Comparison of ENCODE assay signal across 8 cellular contexts in genomic region chr11:118145285-118146227, GRCh38. TPM values are rescaled to one million over a fixed set of nuclear protein-coding genes. Genes with fewer than 3 reads are reported as not detected.
A peak's percentile ranks its signal among the peaks of the same experiment; 100 is the strongest.
DNase-seq lines count a peak whose midpoint lies in the region; ATAC-seq and TF ChIP-seq lines count a peak whose summit lies in the region.

No MANE protein-coding gene starts in this region.

- peak; percentile 69 for ATAC-seq in GM18861 (IDR thresholded peaks at IDR 0.05; ENCODE audit: unreplicated experiment)
- ATAC-seq in HG03196 (IDR thresholded peaks at IDR 0.05; ENCODE audit: unreplicated experiment), result peak; percentile 74

- H3K4me1 Mint-ChIP-seq in dendritic cell treated with granulocyte-macrophage colony-stimulating factor and Interleukin-4, amounts not matched to agents 40 ng/mL and 50 ng/mL, for 4 days (ENCODE audit: low read depth), result peaks cover 47% of the 10 kb centered on the region

- TF ChIP-seq RAD21 in liver (IDR thresholded peaks at IDR 0.05), result peak; percentile 98 to 99

- no TSS peak for BruUV-seq in A673 (replicated peaks; lab: Mats Ljungman, UMichigan)

- H3K4me1 ChIP-seq in A673 (ENCODE audit: insufficient read depth, low read length, poor library complexity, severe bottlenecking) (peaks cover 47% of the 10 kb centered on the region), liver (ENCODE audit: control insufficient read depth in 4 of 4, insufficient read depth in 4 of 4, low read length in 3 of 4) (peaks cover 0 to 11% (median 1%) of the 10 kb centered on the region in 4 donors)

- peak overlapping the region; percentile 43 for H3K27ac Mint-ChIP-seq in dendritic cell treated with granulocyte-macrophage colony-stimulating factor and Interleukin-4, amounts not matched to agents 40 ng/mL and 50 ng/mL, for 4 days

- H3K4me3 ChIP-seq in A673 (ENCODE audit: low read depth, low read length, poor library complexity, severe bottlenecking) (peak overlapping the region; percentile 66), liver (ENCODE audit: low read depth in 1 of 3, low read length in 3 of 3) (peak overlapping the region in 2 of 3 donors; percentile 58 to 74)

- H3K36me3 Mint-ChIP-seq in dendritic cell treated with granulocyte-macrophage colony-stimulating factor and Interleukin-4, amounts not matched to agents 40 ng/mL and 50 ng/mL, for 4 days (ENCODE audit: low read depth), result no peaks in the 10 kb centered on the region

- TF ChIP-seq CTCF in A673 (conservative IDR thresholded peaks at IDR 0.05; ENCODE audit: low read depth, low read length) (peak; percentile 97), liver (IDR thresholded peaks at IDR 0.05; ENCODE audit: low read depth, low read length, missing input control) (peak; percentile 96)

- peak; percentile 86 for DNase-seq in A673 (ENCODE audit: low spot score)
- DNase-seq in NCI-H510A treated with DMSO at 0.1 percent for 48 hours (lab: John Stamatoyannopoulos, UW), result peak; percentile 92
- DNase-seq in activated CD4-positive, alpha-beta T cell treated with anti-CD3 and anti-CD28 coated beads, Interleukin-2, amount 50 U/mL, for 1 hour, result peak; percentile 88
- peak; percentile 73 for DNase-seq in stimulated activated CD4-positive, alpha-beta T cell treated with anti-CD3 and anti-CD28 coated beads, Interleukin-2, amount 100 ng/mL, for 4 hours (ENCODE audit: low read depth)

- POLR2A ChIA-PET in A673 (lab: Charles Lee; ENCODE audit: low non-redundant PET), result no interaction called here

- WGBS in liver, result 3% methylated on average over 78 of the region's 78 CpGs

- no peaks in the 10 kb centered on the region for H3K9me3 Mint-ChIP-seq in dendritic cell treated with granulocyte-macrophage colony-stimulating factor and Interleukin-4, amounts not matched to agents 40 ng/mL and 50 ng/mL, for 4 days

- no peaks in the 10 kb centered on the region for H3K36me3 ChIP-seq in A673 (ENCODE audit: insufficient read depth, low read length, poor library complexity, severe bottlenecking)
- H3K36me3 ChIP-seq in liver (ENCODE audit: control insufficient read depth in 4 of 4, insufficient read depth in 3 of 4, low read depth in 1 of 4, low read length in 3 of 4), result no peaks in the 10 kb centered on the region

- H3K27ac ChIP-seq in A673 (ENCODE audit: low read depth, low read length, poor library complexity, severe bottlenecking) (no peak overlapping the region), liver (ENCODE audit: low read depth in 1 of 2, low read length in 2 of 2) (no peak overlapping the region)

- H3K9ac ChIP-seq in liver (ENCODE audit: low read depth in 1 of 2, low read length in 2 of 2), result no peak overlapping the region

- peak overlapping the region; percentile 78 for H3K4me3 Mint-ChIP-seq in dendritic cell treated with granulocyte-macrophage colony-stimulating factor and Interleukin-4, amounts not matched to agents 40 ng/mL and 50 ng/mL, for 4 days

- no peaks in the 10 kb centered on the region for H3K27me3 ChIP-seq in A673 (replicated peaks; ENCODE audit: insufficient read depth, low read depth, low read length, poor library complexity)
- H3K27me3 ChIP-seq in liver (ENCODE audit: control insufficient read depth in 4 of 4, insufficient read depth in 4 of 4, low read length in 3 of 4), result peaks cover 0 to 9% (median 0%) of the 10 kb centered on the region in 4 donors

- intact Hi-C loops in A673 (cut with micrococcal nuclease; ENCODE audit: unreplicated experiment), result loop anchor here (1.0 to 5.0 kb wide), 3 partner anchors 26 to 422 kb away; partner anchors contain the start of gene IFT46
- intact Hi-C loops in dendritic cell treated with granulocyte-macrophage colony-stimulating factor and Interleukin-4, amounts not matched to agents 40 ng/mL and 50 ng/mL, for 4 days (cut with micrococcal nuclease), result loop anchor here (1.0 to 10.0 kb wide), 3 partner anchors 37 to 321 kb away; partner anchors contain the start of gene FXYD2

- CTCF ChIA-PET in A673 (lab: Charles Lee), result interaction anchor here (0.6 to 1.0 kb wide), 2 partner anchors 26 to 28 kb away, joined by 4 to 6 read pairs; no protein-coding TSS in a partner anchor

- H3K27me3 Mint-ChIP-seq in dendritic cell treated with granulocyte-macrophage colony-stimulating factor and Interleukin-4, amounts not matched to agents 40 ng/mL and 50 ng/mL, for 4 days, result peaks cover 30% of the 10 kb centered on the region

- H3K9me3 ChIP-seq in A673 (ENCODE audit: low read depth, low read length, poor library complexity, severe bottlenecking) (no peaks in the 10 kb centered on the region), liver (ENCODE audit: control insufficient read depth in 4 of 4, low read length in 3 of 4) (no peaks in the 10 kb centered on the region)

TF ChIP-seq in liver, 16 proteins besides CTCF, POLR2A, EP300 and RAD21:
- peak; percentile 21 to 38 for TF ChIP-seq RXRA (IDR thresholded peaks at IDR 0.05)
- TF ChIP-seq ATF3 (IDR thresholded peaks at IDR 0.05), result no peak
- no peak for TF ChIP-seq NR2F2 (IDR thresholded peaks at IDR 0.05)
TF ChIP-seq in liver: peak in this region for 1.

RNA-seq across cellular contexts. Expression of gene SCN4B, which starts 7.1 kb away (rescaled TPM):
- total RNA-seq in A673 (2021) (0.74 and 1.8 TPM in 2 replicates), liver (under 1 TPM; 0.05 to 0.67 TPM)
- under 1 TPM in 1 of 2 donors, not detected in 1; 0.42 TPM for polyA plus RNA-seq in liver

RNA-seq across cellular contexts. Expression of gene SCN2B, which starts 30.9 kb away (rescaled TPM):
- not detected in 2 replicates for total RNA-seq in A673 (2021)
- total RNA-seq in liver, result under 1 TPM in 1 of 2 donors, not detected in 1; 0.05 TPM
- under 1 TPM in 1 of 2 donors, not detected in 1; 0.01 TPM for polyA plus RNA-seq in liver

RNA-seq across cellular contexts. Expression of gene SMIM35, which starts 58.8 kb away (rescaled TPM):
- total RNA-seq in A673 (2021) (not detected in 2 replicates), liver (not detected)
- polyA plus RNA-seq in liver, result under 1 TPM in 1 of 2 donors, not detected in 1; 0.07 TPM
